16 cellular contexts compared by ENCODE assay signal in genomic region chrX:12962041-12962504, GRCh38. TPM values are rescaled to one million over a fixed set of nuclear protein-coding genes. Genes with fewer than 3 reads are reported as not detected.
DNase-seq lines count a peak whose midpoint lies in the region; ATAC-seq and TF ChIP-seq lines count a peak whose summit lies in the region.
"Had no signal": no experiment of that assay in that cellular context is flagged by ENCODE, and none has a peak within 500 bp of the region (broad histone marks: within the 10 kb centered on the region; RNA-seq: fewer than 3 reads in every experiment).

No MANE protein-coding gene starts in this region.

- H3K36me3 Mint-ChIP-seq in activated CD4-positive, alpha-beta T cell treated with anti-CD3 and anti-CD28 coated beads, Interleukin-2, amount 10 ng/mL, durations not matched to agents 24 days and 14 days (ENCODE audit: low read depth) = peaks cover 4% of the 10 kb centered on the region
- H3K36me3 Mint-ChIP-seq in activated CD4-positive, alpha-beta memory T cell treated with anti-CD3 and anti-CD28 coated beads, Interleukin-2, amount 10 ng/mL, durations not matched to agents 7 days and 5 days (ENCODE audit: low read depth) = no peaks in the 10 kb centered on the region

- peak; percentile 49 for ATAC-seq in HG03108 (IDR thresholded peaks at IDR 0.05; ENCODE audit: unreplicated experiment)
- no peak for ATAC-seq in GM19397 (IDR thresholded peaks at IDR 0.05; ENCODE audit: unreplicated experiment)
- ATAC-seq: gastrocnemius medialis had no signal

- H3K9me3 Mint-ChIP-seq in activated CD4-positive, alpha-beta T cell treated with anti-CD3 and anti-CD28 coated beads, Interleukin-2, amount 10 ng/mL, durations not matched to agents 24 days and 14 days = no peaks in the 10 kb centered on the region
- no peaks in the 10 kb centered on the region for H3K9me3 Mint-ChIP-seq in activated CD4-positive, alpha-beta memory T cell treated with anti-CD3 and anti-CD28 coated beads, Interleukin-2, amount 10 ng/mL, durations not matched to agents 7 days and 5 days

- H3K4me1 ChIP-seq in neutrophil (ENCODE audit: control insufficient read depth in 1 of 2, insufficient read depth in 1 of 2, low read depth in 1 of 2, low read length in 1 of 2) = peaks cover 28 to 37% of the 10 kb centered on the region in 2 experiments
- H3K4me1 ChIP-seq: gastrocnemius medialis, thyroid gland had no signal

- no peaks in the 10 kb centered on the region for H3K36me3 ChIP-seq in neutrophil
- H3K36me3 ChIP-seq: gastrocnemius medialis, thyroid gland had no signal

- CTCF ChIA-PET in activated CD4-positive, alpha-beta memory T cell treated with anti-CD3 and anti-CD28 coated beads, Interleukin-2, amount 10 ng/mL, durations not matched to agents 7 days and 5 days (lab: Charles Lee) = interaction anchor here (1.6 kb wide), 1 partner anchor 15 kb away, joined by 3 read pairs; no protein-coding TSS in a partner anchor

- H3K27ac Mint-ChIP-seq in activated CD4-positive, alpha-beta T cell treated with anti-CD3 and anti-CD28 coated beads, Interleukin-2, amount 10 ng/mL, durations not matched to agents 24 days and 14 days = peak overlapping the region; percentile 84
- peak overlapping the region; percentile 77 for H3K27ac Mint-ChIP-seq in activated CD4-positive, alpha-beta memory T cell treated with anti-CD3 and anti-CD28 coated beads, Interleukin-2, amount 10 ng/mL, durations not matched to agents 7 days and 5 days

- no peaks in the 10 kb centered on the region for H3K27me3 ChIP-seq in neutrophil
- H3K27me3 ChIP-seq: gastrocnemius medialis, thyroid gland had no signal

- H3K4me3 ChIP-seq in neutrophil (ENCODE audit: low read depth in 1 of 2, low read length in 1 of 2) = peak overlapping the region in 1 of 2 experiments; percentile 7
- H3K4me3 ChIP-seq: gastrocnemius medialis, thyroid gland had no signal

- no peaks in the 10 kb centered on the region for H3K27me3 Mint-ChIP-seq in activated CD4-positive, alpha-beta T cell treated with anti-CD3 and anti-CD28 coated beads, Interleukin-2, amount 10 ng/mL, durations not matched to agents 24 days and 14 days
- no peaks in the 10 kb centered on the region for H3K27me3 Mint-ChIP-seq in activated CD4-positive, alpha-beta memory T cell treated with anti-CD3 and anti-CD28 coated beads, Interleukin-2, amount 10 ng/mL, durations not matched to agents 7 days and 5 days

- peaks cover 47% of the 10 kb centered on the region for H3K4me1 Mint-ChIP-seq in activated CD4-positive, alpha-beta T cell treated with anti-CD3 and anti-CD28 coated beads, Interleukin-2, amount 10 ng/mL, durations not matched to agents 24 days and 14 days
- peaks cover 58% of the 10 kb centered on the region for H3K4me1 Mint-ChIP-seq in activated CD4-positive, alpha-beta memory T cell treated with anti-CD3 and anti-CD28 coated beads, Interleukin-2, amount 10 ng/mL, durations not matched to agents 7 days and 5 days

- peak overlapping the region; percentile 65 for H3K4me3 Mint-ChIP-seq in activated CD4-positive, alpha-beta T cell treated with anti-CD3 and anti-CD28 coated beads, Interleukin-2, amount 10 ng/mL, durations not matched to agents 24 days and 14 days
- H3K4me3 Mint-ChIP-seq in activated CD4-positive, alpha-beta memory T cell treated with anti-CD3 and anti-CD28 coated beads, Interleukin-2, amount 10 ng/mL, durations not matched to agents 7 days and 5 days = no peak overlapping the region

- no peak for TF ChIP-seq CTCF in neutrophil (IDR thresholded peaks at IDR 0.05)

- peak overlapping the region; percentile 82 for H3K27ac ChIP-seq in neutrophil
- H3K27ac ChIP-seq: gastrocnemius medialis, thyroid gland had no signal

- DNase-seq in activated CD4-positive, alpha-beta T cell treated with anti-CD3 and anti-CD28 coated beads, Interleukin-2, amount 10 ng/mL, durations not matched to agents 24 days and 14 days = peak; percentile 57
- DNase-seq in activated CD4-positive, alpha-beta T cell treated with anti-CD3 and anti-CD28 coated beads, Interleukin-2, amount 50 U/mL, for 4 hours = no peak
- DNase-seq in activated CD4-positive, alpha-beta memory T cell treated with anti-CD3 and anti-CD28 coated beads, Interleukin-2, amount 10 ng/mL, durations not matched to agents 7 days and 5 days = no peak
- no peak for DNase-seq in COLO668 (lab: John Stamatoyannopoulos, UW; ENCODE audit: unreplicated experiment)
- no peak for DNase-seq in NCI-H2107 treated with DMSO at 0.1 percent for 48 hours (lab: John Stamatoyannopoulos, UW; ENCODE audit: unreplicated experiment)
- DNase-seq: amniotic stem cell; effector CD4-positive, alpha-beta T cell; gastrocnemius medialis; kidney; NCI-H446 treated with DMSO at 0.1 percent for 48 hours; SHP77 treated with DMSO at 0.1 percent for 48 hours; thyroid gland had no signal

- intact Hi-C loops in activated CD4-positive, alpha-beta T cell treated with anti-CD3 and anti-CD28 coated beads, Interleukin-2, amount 10 ng/mL, durations not matched to agents 24 days and 14 days (cut with micrococcal nuclease) = no loop called here

- no peaks in the 10 kb centered on the region for H3K9me3 ChIP-seq in neutrophil
- H3K9me3 ChIP-seq: gastrocnemius medialis, thyroid gland had no signal

- POLR2A ChIA-PET in activated CD4-positive, alpha-beta memory T cell treated with anti-CD3 and anti-CD28 coated beads, Interleukin-2, amount 10 ng/mL, durations not matched to agents 7 days and 5 days (lab: Charles Lee) = interaction anchor here (17.2 kb wide), 1 partner anchor 14 kb away, joined by 1343 read pairs; the partner anchor contains the start of gene TMSB4X

RNA-seq across cellular contexts. Expression of gene TMSB4X, which starts 12.8 kb away (rescaled TPM):
- 5,263 and 5,311 TPM in 2 replicates for total RNA-seq in activated CD4-positive, alpha-beta T cell treated with anti-CD3 and anti-CD28 coated beads, Interleukin-2, amount 10 ng/mL, durations not matched to agents 24 days and 14 days
- over 10,000 TPM; 10,813 to 11,021 TPM for total RNA-seq in activated CD4-positive, alpha-beta memory T cell treated with anti-CD3 and anti-CD28 coated beads, Interleukin-2, amount 10 ng/mL, durations not matched to agents 7 days and 5 days

RNA-seq across cellular contexts. Expression of gene TLR8, which starts 55.7 kb away (rescaled TPM):
- not detected in 2 replicates for total RNA-seq in activated CD4-positive, alpha-beta T cell treated with anti-CD3 and anti-CD28 coated beads, Interleukin-2, amount 10 ng/mL, durations not matched to agents 24 days and 14 days
- not detected for total RNA-seq in activated CD4-positive, alpha-beta memory T cell treated with anti-CD3 and anti-CD28 coated beads, Interleukin-2, amount 10 ng/mL, durations not matched to agents 7 days and 5 days
- total RNA-seq: A673 had no signal
